Comparison of ENCODE assay signal across 25 cellular contexts in genomic region chr11:122082203-122082602, GRCh38. TPM values are rescaled to one million over a fixed set of nuclear protein-coding genes. Genes with fewer than 3 reads are reported as not detected.
"Had no signal": no experiment of that assay in that cellular context is flagged by ENCODE, and none has a peak within 500 bp of the region (broad histone marks: within the 10 kb centered on the region; RNA-seq: fewer than 3 reads in every experiment).

No MANE protein-coding gene starts in this region.

- H3K27ac Mint-ChIP-seq: activated CD4-positive, alpha-beta T cell treated with anti-CD3 and anti-CD28 coated beads, Interleukin-2, amount 10 ng/mL, durations not matched to agents 7 days and 5 days; activated CD8-positive, alpha-beta T cell treated with anti-CD3 and anti-CD28 coated beads for 36 hours; activated T-helper 1 cell treated with anti-CD3 and anti-CD28 coated beads, Interleukin-12 subunit alpha, Interleukin-12 subunit beta, Interleukin-2, Interleukin-4 antibody, amounts not matched to agents 30 ng/mL and 10 ng/mL and 1 ng/mL, durations not matched to agents 14 hours and 24 hours and 36 hours; memory B cell; naive B cell; stimulated activated effector memory CD8-positive, alpha-beta T cell treated with anti-CD3 and anti-CD28 coated beads, Interleukin-12 subunit alpha, Interleukin-12 subunit beta, amount 100 ng/mL, for 72 hours; stimulated activated naive CD8-positive, alpha-beta T cell treated with anti-CD3 and anti-CD28 coated beads, Interleukin-15, amount 100 ng/mL, for 72 hours had no signal

- H3K27me3 Mint-ChIP-seq: activated CD4-positive, alpha-beta T cell treated with anti-CD3 and anti-CD28 coated beads, Interleukin-2, amount 10 ng/mL, durations not matched to agents 7 days and 5 days; activated CD8-positive, alpha-beta T cell treated with anti-CD3 and anti-CD28 coated beads for 36 hours; stimulated activated naive CD8-positive, alpha-beta T cell treated with anti-CD3 and anti-CD28 coated beads, Interleukin-15, amount 100 ng/mL, for 72 hours had no signal

- H3K9me3 Mint-ChIP-seq: activated CD4-positive, alpha-beta T cell treated with anti-CD3 and anti-CD28 coated beads, Interleukin-2, amount 10 ng/mL, durations not matched to agents 7 days and 5 days; activated CD8-positive, alpha-beta T cell treated with anti-CD3 and anti-CD28 coated beads for 36 hours; activated T-helper 1 cell treated with anti-CD3 and anti-CD28 coated beads, Interleukin-12 subunit alpha, Interleukin-12 subunit beta, Interleukin-2, Interleukin-4 antibody, amounts not matched to agents 30 ng/mL and 10 ng/mL and 1 ng/mL, durations not matched to agents 14 hours and 24 hours and 36 hours; stimulated activated effector memory CD8-positive, alpha-beta T cell treated with anti-CD3 and anti-CD28 coated beads, Interleukin-12 subunit alpha, Interleukin-12 subunit beta, amount 100 ng/mL, for 72 hours; stimulated activated naive CD8-positive, alpha-beta T cell treated with anti-CD3 and anti-CD28 coated beads, Interleukin-15, amount 100 ng/mL, for 72 hours had no signal

- H3K36me3 Mint-ChIP-seq: memory B cell; naive B cell; stimulated activated effector memory CD8-positive, alpha-beta T cell treated with anti-CD3 and anti-CD28 coated beads, Interleukin-12 subunit alpha, Interleukin-12 subunit beta, amount 100 ng/mL, for 72 hours had no signal

- H3K4me3 ChIP-seq: cardiac muscle cell, dorsolateral prefrontal cortex, esophagus muscularis mucosa, heart left ventricle, tibial nerve, uterus had no signal

- DNase-seq: activated CD4-positive, alpha-beta T cell treated with anti-CD3 and anti-CD28 coated beads, Interleukin-2, amount 10 ng/mL, durations not matched to agents 7 days and 5 days; activated CD4-positive, CD25-positive, alpha-beta regulatory T cell treated with anti-CD3 and anti-CD28 coated beads, Interleukin-2, amount 50 U/mL, for 72 hours; activated CD8-positive, alpha-beta T cell treated with anti-CD3 and anti-CD28 coated beads for 36 hours; activated gamma-delta T cell; activated naive CD4-positive, alpha-beta T cell treated with anti-CD3 and anti-CD28 coated beads, Interleukin-2, amount 50 U/mL, for 16 hours; dorsolateral prefrontal cortex; heart left ventricle; islet precursor cell; left colon; naive B cell; nucleus accumbens; right cardiac atrium; stimulated activated CD4-positive, alpha-beta T cell treated with anti-CD3 and anti-CD28 coated beads, Interleukin-2, amount 100 ng/mL, for 24 hours; stimulated activated naive CD8-positive, alpha-beta T cell treated with anti-CD3 and anti-CD28 coated beads, Interleukin-15, amount 100 ng/mL, for 72 hours; T-helper 1 cell; uterus; WERI-Rb-1 had no signal

- H3K4me3 Mint-ChIP-seq: activated CD4-positive, alpha-beta T cell treated with anti-CD3 and anti-CD28 coated beads, Interleukin-2, amount 10 ng/mL, durations not matched to agents 7 days and 5 days; activated CD8-positive, alpha-beta T cell treated with anti-CD3 and anti-CD28 coated beads for 36 hours; activated T-helper 1 cell treated with anti-CD3 and anti-CD28 coated beads, Interleukin-12 subunit alpha, Interleukin-12 subunit beta, Interleukin-2, Interleukin-4 antibody, amounts not matched to agents 30 ng/mL and 10 ng/mL and 1 ng/mL, durations not matched to agents 14 hours and 24 hours and 36 hours; memory B cell; naive B cell; stimulated activated effector memory CD8-positive, alpha-beta T cell treated with anti-CD3 and anti-CD28 coated beads, Interleukin-12 subunit alpha, Interleukin-12 subunit beta, amount 100 ng/mL, for 72 hours; stimulated activated naive CD8-positive, alpha-beta T cell treated with anti-CD3 and anti-CD28 coated beads, Interleukin-15, amount 100 ng/mL, for 72 hours had no signal

- H3K4me1 Mint-ChIP-seq: activated CD4-positive, alpha-beta T cell treated with anti-CD3 and anti-CD28 coated beads, Interleukin-2, amount 10 ng/mL, durations not matched to agents 7 days and 5 days; memory B cell; naive B cell; stimulated activated effector memory CD8-positive, alpha-beta T cell treated with anti-CD3 and anti-CD28 coated beads, Interleukin-12 subunit alpha, Interleukin-12 subunit beta, amount 100 ng/mL, for 72 hours; stimulated activated naive CD8-positive, alpha-beta T cell treated with anti-CD3 and anti-CD28 coated beads, Interleukin-15, amount 100 ng/mL, for 72 hours had no signal

- ATAC-seq: activated CD8-positive, alpha-beta T cell treated with anti-CD3 and anti-CD28 coated beads for 36 hours; heart left ventricle; left colon; right cardiac atrium; stimulated activated effector memory CD8-positive, alpha-beta T cell treated with anti-CD3 and anti-CD28 coated beads, Interleukin-12 subunit alpha, Interleukin-12 subunit beta, amount 100 ng/mL, for 72 hours; stimulated activated naive CD8-positive, alpha-beta T cell treated with anti-CD3 and anti-CD28 coated beads, Interleukin-15, amount 100 ng/mL, for 72 hours had no signal

RNA-seq across cellular contexts. Expression of gene BLID, which starts 33.8 kb away (rescaled TPM):
- total RNA-seq: activated CD4-positive, alpha-beta T cell treated with anti-CD3 and anti-CD28 coated beads, Interleukin-2, amount 10 ng/mL, durations not matched to agents 7 days and 5 days; activated CD8-positive, alpha-beta T cell treated with anti-CD3 and anti-CD28 coated beads for 36 hours; activated T-helper 1 cell treated with anti-CD3 and anti-CD28 coated beads, Interleukin-12 subunit alpha, Interleukin-12 subunit beta, Interleukin-2, Interleukin-4 antibody, amounts not matched to agents 30 ng/mL and 10 ng/mL and 1 ng/mL, durations not matched to agents 14 hours and 24 hours and 36 hours; heart left ventricle; left colon; mononuclear cell had no signal
- polyA plus RNA-seq: heart left ventricle, neural cell had no signal
